In genomic region chr9:38067611-38067891, GRCh38 we compare ENCODE assay signal across 1 cellular context.
TF ChIP-seq lines count a peak whose summit lies in the region.

No MANE protein-coding gene starts in this region.

TF ChIP-seq in A549, 52 proteins besides CTCF, POLR2A, EP300 and RAD21 (continued from another document):
- TF ChIP-seq, protein P1, sequence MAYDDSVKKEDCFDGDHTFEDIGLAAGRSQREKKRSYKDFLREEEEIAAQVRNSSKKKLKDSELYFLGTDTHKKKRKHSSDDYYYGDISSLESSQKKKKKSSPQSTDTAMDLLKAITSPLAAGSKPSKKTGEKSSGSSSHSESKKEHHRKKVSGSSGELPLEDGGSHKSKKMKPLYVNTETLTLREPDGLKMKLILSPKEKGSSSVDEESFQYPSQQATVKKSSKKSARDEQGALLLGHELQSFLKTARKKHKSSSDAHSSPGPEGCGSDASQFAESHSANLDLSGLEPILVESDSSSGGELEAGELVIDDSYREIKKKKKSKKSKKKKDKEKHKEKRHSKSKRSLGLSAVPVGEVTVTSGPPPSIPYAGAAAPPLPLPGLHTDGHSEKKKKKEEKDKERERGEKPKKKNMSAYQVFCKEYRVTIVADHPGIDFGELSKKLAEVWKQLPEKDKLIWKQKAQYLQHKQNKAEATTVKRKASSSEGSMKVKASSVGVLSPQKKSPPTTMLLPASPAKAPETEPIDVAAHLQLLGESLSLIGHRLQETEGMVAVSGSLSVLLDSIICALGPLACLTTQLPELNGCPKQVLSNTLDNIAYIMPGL (CRISPR knock-in tag; IDR thresholded peaks at IDR 0.05; ENCODE audit: borderline replicate concordance), result no peak
- no peak for TF ChIP-seq SREBF2 (IDR thresholded peaks at IDR 0.05)
